ENCODE assay signal across 18 cellular contexts in genomic region chr7:37092548-37092947, GRCh38.
DNase-seq lines count a peak whose midpoint lies in the region; ATAC-seq, FAIRE-seq and TF ChIP-seq lines count a peak whose summit lies in the region.
"Had no signal": no experiment of that assay in that cellular context is flagged by ENCODE, and none has a peak within 500 bp of the region (broad histone marks: within the 10 kb centered on the region; RNA-seq: fewer than 3 reads in every experiment).

No MANE protein-coding gene starts in this region.

- H3K4me3 Mint-ChIP-seq in activated T-helper 1 cell treated with anti-CD3 and anti-CD28 coated beads, Interleukin-12 subunit alpha, Interleukin-12 subunit beta, Interleukin-2, Interleukin-4 antibody, amounts not matched to agents 30 ng/mL and 10 ng/mL and 1 ng/mL, durations not matched to agents 14 hours and 24 hours and 36 hours, result no peak overlapping the region
- H3K4me3 Mint-ChIP-seq: effector memory CD8-positive, alpha-beta T cell; WTC11 had no signal

- peaks cover 0 to 1% of the 10 kb centered on the region in 2 donors for H3K4me1 ChIP-seq in lung (ENCODE audit: control insufficient read depth in 2 of 2, insufficient read depth in 2 of 2, low read length in 2 of 2)
- H3K4me1 ChIP-seq: Peyer's patch had no signal

- H3K27me3 Mint-ChIP-seq in activated T-helper 1 cell treated with anti-CD3 and anti-CD28 coated beads, Interleukin-12 subunit alpha, Interleukin-12 subunit beta, Interleukin-2, Interleukin-4 antibody, amounts not matched to agents 30 ng/mL and 10 ng/mL and 1 ng/mL, durations not matched to agents 14 hours and 24 hours and 36 hours (ENCODE audit: insufficient read depth), result no peaks in the 10 kb centered on the region
- H3K27me3 Mint-ChIP-seq: effector memory CD8-positive, alpha-beta T cell had no signal

- ATAC-seq in lung (ENCODE audit: insufficient read depth, low FRiP score), result peak; percentile 59
- ATAC-seq: effector memory CD8-positive, alpha-beta T cell; left colon; WTC11 had no signal

- DNase-seq in GM12891 (ENCODE audit: insufficient read length, low spot score) (no peak), NB4 (ENCODE audit: low read depth) (peak; percentile 33), lung (ENCODE audit: low spot score) (no peak), NCI-H748 (lab: John Stamatoyannopoulos, UW; ENCODE audit: unreplicated experiment) (no peak), kidney tubule cell (ENCODE audit: low spot score) (no peak), HT-29 (ENCODE audit: low spot score) (no peak), foreskin melanocyte (no peak)
- DNase-seq in activated T-helper 1 cell treated with anti-CD3 and anti-CD28 coated beads, Interleukin-12 subunit alpha, Interleukin-12 subunit beta, Interleukin-2, Interleukin-4 antibody, amounts not matched to agents 30 ng/mL and 10 ng/mL and 1 ng/mL, durations not matched to agents 14 hours and 24 hours and 36 hours (ENCODE audit: low spot score), result no peak
- DNase-seq: activated effector memory CD4-positive, alpha-beta T cell treated with anti-CD3 and anti-CD28 coated beads, Interleukin-2, amount 50 U/mL, for 16 hours; cerebellar nuclear complex; COR-L47; effector memory CD8-positive, alpha-beta T cell; left colon; NCI-H2081; NCI-H510A treated with DMSO at 0.1 percent for 48 hours; Peyer's patch; SW 1271 had no signal

- peaks cover 45% of the 10 kb centered on the region for H3K36me3 Mint-ChIP-seq in activated T-helper 1 cell treated with anti-CD3 and anti-CD28 coated beads, Interleukin-12 subunit alpha, Interleukin-12 subunit beta, Interleukin-2, Interleukin-4 antibody, amounts not matched to agents 30 ng/mL and 10 ng/mL and 1 ng/mL, durations not matched to agents 14 hours and 24 hours and 36 hours (ENCODE audit: low read depth)

- H3K27ac ChIP-seq in lung (ENCODE audit: low read depth in 1 of 2, low read length in 1 of 2), result no peak overlapping the region
- H3K27ac ChIP-seq: Peyer's patch had no signal

- H3K9me3 Mint-ChIP-seq in activated T-helper 1 cell treated with anti-CD3 and anti-CD28 coated beads, Interleukin-12 subunit alpha, Interleukin-12 subunit beta, Interleukin-2, Interleukin-4 antibody, amounts not matched to agents 30 ng/mL and 10 ng/mL and 1 ng/mL, durations not matched to agents 14 hours and 24 hours and 36 hours, result peaks cover 4% of the 10 kb centered on the region
- H3K9me3 Mint-ChIP-seq: effector memory CD8-positive, alpha-beta T cell had no signal

- H3K36me3 ChIP-seq in lung (ENCODE audit: control insufficient read depth in 2 of 2, insufficient read depth in 2 of 2, low read length in 2 of 2), result peaks cover 0 to 2% of the 10 kb centered on the region in 2 donors
- H3K36me3 ChIP-seq: Peyer's patch had no signal

- FAIRE-seq in GM12891 (lab: Jason Lieb, UNC), result no peak

- intact Hi-C loops in activated T-helper 1 cell treated with anti-CD3 and anti-CD28 coated beads, Interleukin-12 subunit alpha, Interleukin-12 subunit beta, Interleukin-2, Interleukin-4 antibody, amounts not matched to agents 30 ng/mL and 10 ng/mL and 1 ng/mL, durations not matched to agents 14 hours and 24 hours and 36 hours (cut with micrococcal nuclease), result no loop called here

- WGBS in lung, 2 donors, result 65 to 72% methylated on average over 6 of the region's 6 CpGs

- no peak overlapping the region for H3K4me3 ChIP-seq in NB4 (ENCODE audit: low read depth, low read length)
- no peak overlapping the region for H3K4me3 ChIP-seq in lung
- H3K4me3 ChIP-seq: Peyer's patch had no signal

- H3K27ac Mint-ChIP-seq in activated T-helper 1 cell treated with anti-CD3 and anti-CD28 coated beads, Interleukin-12 subunit alpha, Interleukin-12 subunit beta, Interleukin-2, Interleukin-4 antibody, amounts not matched to agents 30 ng/mL and 10 ng/mL and 1 ng/mL, durations not matched to agents 14 hours and 24 hours and 36 hours, result peak overlapping the region; percentile 43
- H3K27ac Mint-ChIP-seq: WTC11 had no signal

- TF ChIP-seq POLR2A in GM12891 (IDR thresholded peaks at IDR 0.05; ENCODE audit: low read depth, low read length) (no peak), NB4 (IDR thresholded peaks at IDR 0.05; ENCODE audit: extremely low read depth, insufficient read length) (no peak)

- H3K4me1 Mint-ChIP-seq in activated T-helper 1 cell treated with anti-CD3 and anti-CD28 coated beads, Interleukin-12 subunit alpha, Interleukin-12 subunit beta, Interleukin-2, Interleukin-4 antibody, amounts not matched to agents 30 ng/mL and 10 ng/mL and 1 ng/mL, durations not matched to agents 14 hours and 24 hours and 36 hours (ENCODE audit: low read depth), result peaks cover 42% of the 10 kb centered on the region

- peaks cover 0 to 2% of the 10 kb centered on the region in 2 donors for H3K9me3 ChIP-seq in lung (ENCODE audit: control insufficient read depth in 2 of 2, insufficient read depth in 1 of 2, low read length in 1 of 2)
- H3K9me3 ChIP-seq: Peyer's patch had no signal

- H3K27me3 ChIP-seq in lung (ENCODE audit: control insufficient read depth, insufficient read depth), result no peaks in the 10 kb centered on the region
- H3K27me3 ChIP-seq: Peyer's patch had no signal

- no peak for TF ChIP-seq CTCF in NB4 (IDR thresholded peaks at IDR 0.05; ENCODE audit: low read depth, low read length)
- no peak for TF ChIP-seq CTCF in lung (IDR thresholded peaks at IDR 0.05; ENCODE audit: control extremely low read depth, extremely low read depth)

TF ChIP-seq in GM12891, 5 proteins besides CTCF, POLR2A, EP300 and RAD21:
- TF ChIP-seq SPI1 (IDR thresholded peaks at IDR 0.05; ENCODE audit: low read depth, low read length) (peak; percentile 16; the same call in 1 of the 2 replicates), POU2F2 (IDR thresholded peaks at IDR 0.05; ENCODE audit: low read depth, low read length) (no peak), PAX5 (IDR thresholded peaks at IDR 0.05; ENCODE audit: insufficient read depth, low read length, severe bottlenecking) (no peak), TAF1 (IDR thresholded peaks at IDR 0.05; ENCODE audit: low read depth, low read length) (no peak), POLR2AphosphoS5 (IDR thresholded peaks at IDR 0.05; ENCODE audit: low read depth, low read length) (no peak)
